19 cellular contexts compared by ENCODE assay signal in the genomic region with DNA sequence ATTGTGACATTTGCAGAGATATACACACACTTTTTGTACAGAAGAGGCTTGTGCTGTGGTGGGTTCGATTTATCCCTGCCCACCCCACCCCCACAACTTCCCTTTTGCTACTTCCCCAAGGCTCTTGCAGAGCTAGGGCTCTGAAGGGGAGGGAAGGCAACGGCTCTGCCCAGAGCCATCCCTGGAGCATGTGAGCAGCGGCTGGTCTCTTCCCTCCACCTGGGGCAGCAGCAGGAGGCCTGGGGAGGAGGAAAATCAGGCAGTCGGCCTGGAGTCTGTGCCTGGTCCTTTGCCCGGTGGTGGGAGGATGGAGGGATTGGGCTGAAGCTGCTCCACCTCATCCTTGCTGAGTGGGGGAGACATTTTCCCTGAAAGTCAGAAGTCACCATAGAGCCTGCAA. TPM values are rescaled to one million over a fixed set of nuclear protein-coding genes. Genes with fewer than 3 reads are reported as not detected.
DNase-seq lines count a peak whose midpoint lies in the region; ATAC-seq and TF ChIP-seq lines count a peak whose summit lies in the region.
"Had no signal": no experiment of that assay in that cellular context is flagged by ENCODE, and none has a peak within 500 bp of the region (broad histone marks: within the 10 kb centered on the region; RNA-seq: fewer than 3 reads in every experiment).

No MANE protein-coding gene starts in this region.

- no CpG with 5 or more reads among the region's 5 CpGs for WGBS in neuronal stem cell (ENCODE audit: extremely low coverage in 2 of 2, insufficient read length in 2 of 2, insufficient replicate concordance in 1 of 2), 2 donors

- H4K91ac ChIP-seq in neuronal stem cell (ENCODE audit: low read depth, low read length, poor library complexity), result no peak overlapping the region

- ATAC-seq in GM19397 (IDR thresholded peaks at IDR 0.05; ENCODE audit: unreplicated experiment) (no peak), HG03439 (IDR thresholded peaks at IDR 0.05; ENCODE audit: unreplicated experiment) (no peak)
- ATAC-seq: activated CD8-positive, alpha-beta memory T cell treated with anti-CD3 and anti-CD28 coated beads, Interleukin-2, amount 10 ng/mL, durations not matched to agents 7 days and 5 days; left lobe of liver had no signal

- H3K36me3 ChIP-seq in right atrium auricular region, result no peaks in the 10 kb centered on the region
- H3K36me3 ChIP-seq in left ventricle myocardium inferior, result no peaks in the 10 kb centered on the region
- no peaks in the 10 kb centered on the region for H3K36me3 ChIP-seq in neuronal stem cell (replicated peaks in 1 of 2; ENCODE audit: control insufficient read depth in 2 of 2, insufficient read depth in 2 of 2, low read length in 2 of 2)
- H3K36me3 ChIP-seq: neutrophil had no signal

- H3K9me3 ChIP-seq in right atrium auricular region (no peaks in the 10 kb centered on the region), left ventricle myocardium inferior (replicated peaks) (no peaks in the 10 kb centered on the region), neuronal stem cell (replicated peaks in 1 of 2; ENCODE audit: control insufficient read depth in 2 of 2, insufficient read depth in 1 of 2, low read depth in 1 of 2, low read length in 2 of 2) (no peaks in the 10 kb centered on the region)
- H3K9me3 ChIP-seq: A549, BLaER1, MG63, neutrophil had no signal

- no peak overlapping the region for H4K8ac ChIP-seq in neuronal stem cell (ENCODE audit: low read depth, low read length)

- H2BK120ac ChIP-seq in neuronal stem cell (ENCODE audit: low read depth, low read length), result no peak overlapping the region

- intact Hi-C loops in left ventricle myocardium inferior (cut with micrococcal nuclease), result no loop called here

- no peak overlapping the region for H3K14ac ChIP-seq in neuronal stem cell (ENCODE audit: low read length)

- H2AK5ac ChIP-seq in neuronal stem cell (ENCODE audit: low read depth, low read length), result no peak overlapping the region

- H2AFZ ChIP-seq in neuronal stem cell (ENCODE audit: low read length), result no peak overlapping the region

- H3K79me1 ChIP-seq in neuronal stem cell (ENCODE audit: low read depth, low read length), result no peaks in the 10 kb centered on the region

- no peak overlapping the region for H3K18ac ChIP-seq in neuronal stem cell (ENCODE audit: low read length)

- H3K4me1 ChIP-seq in right atrium auricular region, result no peaks in the 10 kb centered on the region
- peaks cover 8% of the 10 kb centered on the region for H3K4me1 ChIP-seq in left ventricle myocardium inferior
- H3K4me1 ChIP-seq in neuronal stem cell (ENCODE audit: control insufficient read depth in 2 of 2, insufficient read depth in 1 of 2, low read depth in 1 of 2, low read length in 2 of 2), result peaks cover 5 to 7% of the 10 kb centered on the region in 2 donors
- H3K4me1 ChIP-seq: A549 had no signal

- peak; percentile 50 for DNase-seq in right atrium auricular region (ENCODE audit: low spot score)
- no peak for DNase-seq in left ventricle myocardium inferior
- peak; percentile 67 for DNase-seq in SKM-1 treated with dmso at 0.1 percent for 144 hours (lab: John Stamatoyannopoulos, UW; ENCODE audit: unreplicated experiment)
- peak; percentile 53 for DNase-seq in islet precursor cell
- no peak for DNase-seq in neuronal stem cell (ENCODE audit: low spot score)
- DNase-seq in activated CD4-positive, alpha-beta T cell treated with anti-CD3 and anti-CD28 coated beads for 48 hours, result no peak
- DNase-seq: activated naive CD8-positive, alpha-beta T cell treated with anti-CD3 and anti-CD28 coated beads, Interleukin-2, amount 10 ng/mL, durations not matched to agents 7 days and 5 days; HFFc6; MG63; NCI-H187; NCI-H345 had no signal

- H3K27ac ChIP-seq in right atrium auricular region (no peak overlapping the region), left ventricle myocardium inferior (replicated peaks) (no peak overlapping the region), neuronal stem cell (replicated peaks; ENCODE audit: low read length) (no peak overlapping the region)
- H3K27ac ChIP-seq: A549, BLaER1, neutrophil, SK-N-MC had no signal

- no peaks in the 10 kb centered on the region for H3K27me3 ChIP-seq in right atrium auricular region
- no peaks in the 10 kb centered on the region for H3K27me3 ChIP-seq in left ventricle myocardium inferior (ENCODE audit: low read depth)
- H3K27me3 ChIP-seq in neuronal stem cell (ENCODE audit: control insufficient read depth in 3 of 3, insufficient read depth in 3 of 3, low read depth in 1 of 3, low read length in 3 of 3), result peaks cover 0 to 17% (median 0%) of the 10 kb centered on the region in 3 experiments
- H3K27me3 ChIP-seq: BLaER1, MG63, neutrophil had no signal

- no peak overlapping the region for H3K9ac ChIP-seq in neuronal stem cell (ENCODE audit: low read depth, low read length, poor library complexity)
- H3K9ac ChIP-seq: BLaER1 had no signal

- H2BK12ac ChIP-seq in neuronal stem cell (ENCODE audit: low read length), result no peak overlapping the region

- no peak overlapping the region for H2BK5ac ChIP-seq in neuronal stem cell (ENCODE audit: low read length)

- TF ChIP-seq CTCF in right atrium auricular region (IDR thresholded peaks at IDR 0.05), result no peak
- TF ChIP-seq CTCF in left ventricle myocardium inferior (IDR thresholded peaks at IDR 0.05; ENCODE audit: borderline replicate concordance), result no peak

- H3K4me3 ChIP-seq in right atrium auricular region (no peak overlapping the region), left ventricle myocardium inferior (no peak overlapping the region), neuronal stem cell (ENCODE audit: low read length in 2 of 2) (no peak overlapping the region)
- H3K4me3 ChIP-seq: A549, BLaER1, MG63, SK-N-MC had no signal

- no peak overlapping the region for H3K23ac ChIP-seq in neuronal stem cell (ENCODE audit: low read depth, low read length, poor library complexity)

- no peak overlapping the region for H3K4ac ChIP-seq in neuronal stem cell (ENCODE audit: low read length)

- H3K4me2 ChIP-seq in neuronal stem cell (ENCODE audit: insufficient read depth, low read length, poor library complexity, severe bottlenecking), result no peak overlapping the region
- H3K4me2 ChIP-seq: A549, BLaER1 had no signal

- H2BK15ac ChIP-seq in neuronal stem cell (ENCODE audit: low read length), result no peak overlapping the region

RNA-seq across cellular contexts. Expression of a gene that starts 40.0 kb away (rescaled TPM):
- 1 to 10 TPM; 4.4 to 8.2 TPM for total RNA-seq in right atrium auricular region
- total RNA-seq in left ventricle myocardium inferior, result 7.1 TPM
- polyA plus RNA-seq in neuronal stem cell (2013, experiment 1 of 2), result 0.47 TPM
- 0.54 TPM for polyA plus RNA-seq in neuronal stem cell (2013, experiment 2 of 2)

Comparison
In these comparisons a context has a peak if more than half of its experiments do, and no peak if none do; other contexts are left out.
1. DNase-seq: peak in right atrium auricular region (single experiment), SKM-1 treated with dmso at 0.1 percent for 144 hours (single experiment) and islet precursor cell (single experiment); none in left ventricle myocardium inferior (single experiment), neuronal stem cell (single experiment) and activated CD4-positive, alpha-beta T cell treated with anti-CD3 and anti-CD28 coated beads for 48 hours (single experiment).